In the genomic region with DNA sequence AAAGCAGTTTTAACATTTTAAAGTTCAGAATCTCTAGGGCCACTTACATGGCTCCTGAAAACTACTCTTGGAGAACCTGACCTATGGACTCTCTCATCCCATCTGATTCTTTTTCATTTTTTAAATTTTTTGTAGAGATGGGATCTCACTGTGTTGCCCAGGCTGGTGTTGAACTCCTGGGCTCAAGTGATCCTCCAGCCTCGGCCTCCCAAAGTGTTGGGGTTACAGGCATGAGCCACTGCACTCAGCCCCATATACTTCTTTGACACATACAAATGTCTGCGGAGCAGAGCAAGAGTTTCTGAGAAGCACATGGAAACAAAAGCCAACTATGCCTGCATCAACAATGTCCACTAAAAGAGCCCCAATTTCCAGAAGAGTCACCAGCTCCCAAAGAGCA, we compare ENCODE assay signal across 16 cellular contexts.
DNase-seq lines count a peak whose midpoint lies in the region; ATAC-seq and TF ChIP-seq lines count a peak whose summit lies in the region.
"Had no signal": no experiment of that assay in that cellular context is flagged by ENCODE, and none has a peak within 500 bp of the region (broad histone marks: within the 10 kb centered on the region; RNA-seq: fewer than 3 reads in every experiment).

No MANE protein-coding gene starts in this region.

- no peaks in the 10 kb centered on the region for H3K27me3 ChIP-seq in CD4-positive, alpha-beta memory T cell (ENCODE audit: insufficient read depth, low read length)

- CTCF ChIA-PET in activated CD4-positive, alpha-beta T cell treated with anti-CD3 and anti-CD28 coated beads for 36 hours (lab: Charles Lee), result no interaction called here
- CTCF ChIA-PET in CD4-positive, alpha-beta memory T cell (lab: Charles Lee; ENCODE audit: partially characterized antibody), result no interaction called here
- CTCF ChIA-PET in WTC11 (lab: Charles Lee), result no interaction called here

- no peaks in the 10 kb centered on the region for H3K9me3 ChIP-seq in CD4-positive, alpha-beta memory T cell (ENCODE audit: control insufficient read depth in 1 of 2, low read length in 2 of 2)
- H3K9me3 ChIP-seq: BLaER1 treated with 17β-estradiol and CSF1 and Interleukin-3, amounts not matched to agents 10 nM and 100 nM had no signal

- no peak for DNase-seq in activated CD4-positive, alpha-beta T cell treated with anti-CD3 and anti-CD28 coated beads for 36 hours
- no peak for DNase-seq in activated CD4-positive, alpha-beta T cell treated with anti-CD3 and anti-CD28 coated beads for 48 hours
- DNase-seq in CD4-positive, alpha-beta memory T cell, result no peak
- no peak for DNase-seq in WTC11 (ENCODE audit: low spot score)
- DNase-seq in naive B cell, result no peak
- DNase-seq in NCI-H2107 (lab: John Stamatoyannopoulos, UW), result no peak
- DNase-seq: Calu3, NCI-H1930, NCI-H2171 treated with DMSO at 0.1 percent for 48 hours, NCI-H510A, SHP77 had no signal

- peaks cover 2% of the 10 kb centered on the region for H3K27me3 Mint-ChIP-seq in activated CD4-positive, alpha-beta T cell treated with anti-CD3 and anti-CD28 coated beads for 36 hours
- H3K27me3 Mint-ChIP-seq in CD4-positive, alpha-beta memory T cell, result no peaks in the 10 kb centered on the region
- no peaks in the 10 kb centered on the region for H3K27me3 Mint-ChIP-seq in WTC11 (ENCODE audit: low read depth)
- no peaks in the 10 kb centered on the region for H3K27me3 Mint-ChIP-seq in naive B cell

- POLR2A ChIA-PET in activated CD4-positive, alpha-beta T cell treated with anti-CD3 and anti-CD28 coated beads for 36 hours (lab: Charles Lee), result no interaction called here
- POLR2A ChIA-PET in CD4-positive, alpha-beta memory T cell (lab: Charles Lee; ENCODE audit: partially characterized antibody), result interaction anchor here (2.0 kb wide), 1 partner anchor 50 kb away, joined by 5 read pairs; no protein-coding TSS in a partner anchor
- POLR2A ChIA-PET in WTC11 (lab: Charles Lee), result interaction anchor here (0.7 kb wide), 1 partner anchor 102 kb away, joined by 4 read pairs; no protein-coding TSS in a partner anchor

- no peak for ATAC-seq in activated CD4-positive, alpha-beta T cell treated with anti-CD3 and anti-CD28 coated beads for 36 hours
- no peak for ATAC-seq in WTC11
- ATAC-seq in naive B cell (ENCODE audit: low read depth in 2 of 2), result no peak
- no peak for ATAC-seq in HG03025 (IDR thresholded peaks at IDR 0.05; ENCODE audit: low FRiP score, unreplicated experiment)
- no peak for ATAC-seq in HG03108 (IDR thresholded peaks at IDR 0.05; ENCODE audit: unreplicated experiment)

- no peak overlapping the region for H3K27ac ChIP-seq in CD4-positive, alpha-beta memory T cell (ENCODE audit: low read depth, low read length)
- H3K27ac ChIP-seq: 22Rv1, GM23248 had no signal

- H3K36me3 Mint-ChIP-seq in activated CD4-positive, alpha-beta T cell treated with anti-CD3 and anti-CD28 coated beads for 36 hours (ENCODE audit: low read depth), result peaks cover 7% of the 10 kb centered on the region
- H3K36me3 Mint-ChIP-seq in CD4-positive, alpha-beta memory T cell, result peaks cover 7 to 17% of the 10 kb centered on the region in 2 donors
- H3K36me3 Mint-ChIP-seq in WTC11 (no peaks in the 10 kb centered on the region), naive B cell (no peaks in the 10 kb centered on the region)

- intact Hi-C loops in activated CD4-positive, alpha-beta T cell treated with anti-CD3 and anti-CD28 coated beads for 36 hours (cut with DNase I, micrococcal nuclease), result loop anchor here (1.0 to 5.0 kb wide), 9 partner anchors 28 to 383 kb away; no protein-coding TSS in a partner anchor
- intact Hi-C loops in CD4-positive, alpha-beta memory T cell (cut with micrococcal nuclease), result loop anchor here (5.0 kb wide), 1 partner anchor 119 kb away; no protein-coding TSS in a partner anchor

- H3K4me3 ChIP-seq in CD4-positive, alpha-beta memory T cell (ENCODE audit: low read length in 2 of 2), result no peak overlapping the region
- H3K4me3 ChIP-seq: BLaER1 treated with 17β-estradiol and CSF1 and Interleukin-3, amounts not matched to agents 10 nM and 100 nM; GM23248 had no signal

- H3K4me1 Mint-ChIP-seq in activated CD4-positive, alpha-beta T cell treated with anti-CD3 and anti-CD28 coated beads for 36 hours, result peaks cover 78% of the 10 kb centered on the region
- peaks cover 56 to 80% (median 68%) of the 10 kb centered on the region in 4 donors for H3K4me1 Mint-ChIP-seq in CD4-positive, alpha-beta memory T cell
- H3K4me1 Mint-ChIP-seq in WTC11, result peaks cover 32% of the 10 kb centered on the region
- peaks cover 52 to 87% (median 57%) of the 10 kb centered on the region in 3 donors for H3K4me1 Mint-ChIP-seq in naive B cell

- no peaks in the 10 kb centered on the region for H3K9me3 Mint-ChIP-seq in activated CD4-positive, alpha-beta T cell treated with anti-CD3 and anti-CD28 coated beads for 36 hours (ENCODE audit: low read depth)
- H3K9me3 Mint-ChIP-seq in CD4-positive, alpha-beta memory T cell, result no peaks in the 10 kb centered on the region
- H3K9me3 Mint-ChIP-seq in WTC11 (no peaks in the 10 kb centered on the region), naive B cell (no peaks in the 10 kb centered on the region)

- H3K4me3 Mint-ChIP-seq in activated CD4-positive, alpha-beta T cell treated with anti-CD3 and anti-CD28 coated beads for 36 hours, result no peak overlapping the region
- peak overlapping the region in 1 of 8 donors; percentile 18 for H3K4me3 Mint-ChIP-seq in CD4-positive, alpha-beta memory T cell
- H3K4me3 Mint-ChIP-seq in WTC11 (no peak overlapping the region), naive B cell (peak overlapping the region in 3 of 8 donors; percentile 15 to 38 (median 25))

- no peak for TF ChIP-seq CTCF in WTC11 (IDR thresholded peaks at IDR 0.05)

- H3K27ac Mint-ChIP-seq in activated CD4-positive, alpha-beta T cell treated with anti-CD3 and anti-CD28 coated beads for 36 hours, result peak overlapping the region; percentile 25
- peak overlapping the region in 5 of 7 donors; percentile 5 to 95 (median 50) for H3K27ac Mint-ChIP-seq in CD4-positive, alpha-beta memory T cell
- H3K27ac Mint-ChIP-seq in WTC11 (no peak overlapping the region), naive B cell (peak overlapping the region; percentile 93 to 99 (median 94))

- no peaks in the 10 kb centered on the region for H3K36me3 ChIP-seq in CD4-positive, alpha-beta memory T cell (ENCODE audit: insufficient read depth, low read length)
- H3K36me3 ChIP-seq: BLaER1 treated with 17β-estradiol and CSF1 and Interleukin-3, amounts not matched to agents 10 nM and 100 nM had no signal

- peaks cover 78% of the 10 kb centered on the region for H3K4me1 ChIP-seq in CD4-positive, alpha-beta memory T cell (ENCODE audit: insufficient read depth, low read length)

TF ChIP-seq in WTC11, 78 proteins besides CTCF, POLR2A, EP300 and RAD21:
- no peak for TF ChIP-seq ZBTB43 (CRISPR knock-in tag; IDR thresholded peaks at IDR 0.05)
- TF ChIP-seq CREB1 (CRISPR knock-in tag; IDR thresholded peaks at IDR 0.05), result no peak
- no peak for TF ChIP-seq NFE2L1 (CRISPR knock-in tag; IDR thresholded peaks at IDR 0.05)
- TF ChIP-seq ZNF121 (CRISPR knock-in tag; IDR thresholded peaks at IDR 0.05), result 0 out of 2 replicates have a peak, but pooled peaks have one; percentile 44
